ENCODE assay signal across 16 cellular contexts in genomic region chr14:18953085-18953484, GRCh38. TPM values are rescaled to one million over a fixed set of nuclear protein-coding genes. Genes with fewer than 3 reads are reported as not detected.
"Had no signal": no experiment of that assay in that cellular context is flagged by ENCODE, and none has a peak within 500 bp of the region (broad histone marks: within the 10 kb centered on the region; RNA-seq: fewer than 3 reads in every experiment).

No MANE protein-coding gene starts in this region.

RNA-seq across cellular contexts. Expression of gene POTEM, which starts 14.1 kb away (rescaled TPM):
- total RNA-seq: activated CD8-positive, alpha-beta memory T cell treated with anti-CD3 and anti-CD28 coated beads for 36 hours; activated T-cell treated with anti-CD3 and anti-CD28 coated beads, Interleukin-2, amount 50 U/mL, for 72 hours; body of pancreas; cardiac muscle cell; dermis blood vessel endothelial cell; esophagus squamous epithelium; gastroesophageal sphincter; heart right ventricle; kidney epithelial cell; left ventricle myocardium inferior; mucosa of gallbladder; neural crest cell; omental fat pad; T-helper 17 cell; thyroid gland; vagina had no signal
- polyA plus RNA-seq: cardiac muscle cell, heart right ventricle had no signal
